ENCODE assay signal across 15 cellular contexts in the genomic region with DNA sequence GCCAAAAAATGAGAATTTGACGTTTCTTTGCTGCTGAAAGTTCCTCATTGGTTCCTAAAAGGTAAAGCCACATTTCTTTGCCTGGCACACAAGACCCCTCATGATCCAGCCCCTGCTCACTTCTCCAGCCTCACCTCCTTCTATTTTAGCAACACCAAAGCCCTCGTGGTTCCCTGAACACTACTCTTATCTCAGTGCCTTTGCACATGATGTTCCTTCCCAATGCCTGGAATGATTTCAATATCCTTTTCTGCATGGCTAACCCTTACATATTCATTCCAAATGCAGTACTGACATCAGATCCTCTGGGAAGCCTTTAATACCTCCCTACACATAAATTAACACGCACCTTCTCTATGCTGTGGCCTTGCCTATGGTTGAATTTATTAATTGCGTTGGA. TPM values are rescaled to one million over a fixed set of nuclear protein-coding genes. Genes with fewer than 3 reads are reported as not detected.
DNase-seq lines count a peak whose midpoint lies in the region; ATAC-seq and TF ChIP-seq lines count a peak whose summit lies in the region.
"Had no signal": no experiment of that assay in that cellular context is flagged by ENCODE, and none has a peak within 500 bp of the region (broad histone marks: within the 10 kb centered on the region; RNA-seq: fewer than 3 reads in every experiment).

No MANE protein-coding gene starts in this region.

- no peak overlapping the region for H3K9ac ChIP-seq in adipocyte (ENCODE audit: low read length)

- intact Hi-C loops in heart left ventricle (cut with DNase I), result loop anchor here in 1 of 10 donors (5.0 kb wide), 1 partner anchor 37 kb away; no protein-coding TSS in a partner anchor

- H3K36me3 Mint-ChIP-seq in activated T-cell treated with anti-CD3 and anti-CD28 coated beads, Interleukin-2, amount 50 U/mL, for 72 hours (ENCODE audit: insufficient read depth in 2 of 2), result no peaks in the 10 kb centered on the region

- H3K9me3 Mint-ChIP-seq in activated T-cell treated with anti-CD3 and anti-CD28 coated beads, Interleukin-2, amount 50 U/mL, for 72 hours, result peaks cover 0 to 2% of the 10 kb centered on the region in 2 donors

- H3K4me3 Mint-ChIP-seq in activated T-cell treated with anti-CD3 and anti-CD28 coated beads, Interleukin-2, amount 50 U/mL, for 72 hours, result no peak overlapping the region
- H3K4me3 Mint-ChIP-seq: CD8-positive, alpha-beta memory T cell had no signal

- WGBS in heart left ventricle, 4 donors, result 72 to 79% (median 76%) methylated on average over 4 of the region's 4 CpGs

- no peaks in the 10 kb centered on the region for H3K4me1 Mint-ChIP-seq in activated T-cell treated with anti-CD3 and anti-CD28 coated beads, Interleukin-2, amount 50 U/mL, for 72 hours (ENCODE audit: low read depth)
- H3K4me1 Mint-ChIP-seq: CD8-positive, alpha-beta memory T cell had no signal

- no peaks in the 10 kb centered on the region for H3K36me3 ChIP-seq in adipocyte (ENCODE audit: control insufficient read depth, insufficient read depth, low read length, severe bottlenecking)
- peaks cover 0 to 25% (median 0%) of the 10 kb centered on the region in 9 donors for H3K36me3 ChIP-seq in heart left ventricle
- H3K36me3 ChIP-seq in right atrium auricular region, result no peaks in the 10 kb centered on the region
- H3K36me3 ChIP-seq: BE2C had no signal

- TF ChIP-seq POLR2A in heart left ventricle (IDR thresholded peaks at IDR 0.05), result no peak

- DNase-seq in adipocyte (ENCODE audit: low read depth), result no peak
- peak in 1 of 5 donors; percentile 23 for DNase-seq in heart left ventricle
- DNase-seq in right atrium auricular region (ENCODE audit: low spot score), result no peak
- no peak for DNase-seq in cerebellar cortex (ENCODE audit: low spot score)
- no peak for DNase-seq in substantia nigra (lab: John Stamatoyannopoulos, UW)
- DNase-seq in activated T-cell treated with anti-CD3 and anti-CD28 coated beads, Interleukin-2, amount 50 U/mL, for 72 hours, result no peak
- DNase-seq: BE2C; Caco-2; CD8-positive, alpha-beta memory T cell; DMS53; GF-D8; HCEC 1CT had no signal

- H3K4me1 ChIP-seq in adipocyte (ENCODE audit: control insufficient read depth, insufficient read depth, low read length) (peaks cover 21% of the 10 kb centered on the region), heart left ventricle (peaks cover 0 to 18% (median 6%) of the 10 kb centered on the region in 12 donors), right atrium auricular region (peaks cover 0 to 15% of the 10 kb centered on the region in 2 donors)
- H3K4me1 ChIP-seq: BE2C, Caco-2 had no signal

- no peak overlapping the region for H3K27ac Mint-ChIP-seq in activated T-cell treated with anti-CD3 and anti-CD28 coated beads, Interleukin-2, amount 50 U/mL, for 72 hours
- H3K27ac Mint-ChIP-seq: CD8-positive, alpha-beta memory T cell had no signal

- no peaks in the 10 kb centered on the region for H3K27me3 ChIP-seq in adipocyte (replicated peaks; ENCODE audit: control insufficient read depth, insufficient read depth, low read length)
- no peaks in the 10 kb centered on the region for H3K27me3 ChIP-seq in heart left ventricle
- H3K27me3 ChIP-seq in right atrium auricular region, result no peaks in the 10 kb centered on the region
- H3K27me3 ChIP-seq: BE2C had no signal

- H3K9me3 ChIP-seq in adipocyte (ENCODE audit: control insufficient read depth, low read length), result no peaks in the 10 kb centered on the region
- no peaks in the 10 kb centered on the region for H3K9me3 ChIP-seq in heart left ventricle
- H3K9me3 ChIP-seq in right atrium auricular region, result no peaks in the 10 kb centered on the region
- H3K9me3 ChIP-seq: BE2C, Caco-2 had no signal

- ATAC-seq in heart left ventricle, result peak; percentile 84 to 91 (median 90)
- ATAC-seq in HG02852 (IDR thresholded peaks at IDR 0.05; ENCODE audit: unreplicated experiment), result no peak
- ATAC-seq in activated T-cell treated with anti-CD3 and anti-CD28 coated beads, Interleukin-2, amount 50 U/mL, for 72 hours (replicated peaks in 1 of 2), result no peak

- peaks cover 6% of the 10 kb centered on the region for H3K27me3 Mint-ChIP-seq in activated T-cell treated with anti-CD3 and anti-CD28 coated beads, Interleukin-2, amount 50 U/mL, for 72 hours (ENCODE audit: low read depth)

- H3K4me3 ChIP-seq in adipocyte (ENCODE audit: low read length) (peak overlapping the region; percentile 6), heart left ventricle (no peak overlapping the region), right atrium auricular region (no peak overlapping the region)
- H3K4me3 ChIP-seq: A549 had no signal

- H3K27ac ChIP-seq in heart left ventricle, result peak overlapping the region; percentile 19 to 72 (median 58)
- H3K27ac ChIP-seq in right atrium auricular region, result peak overlapping the region; percentile 36 to 55
- H3K27ac ChIP-seq in substantia nigra (ENCODE audit: low read depth, low read length, poor library complexity, severe bottlenecking), result no peak overlapping the region
- H3K27ac ChIP-seq: C4-2B had no signal

- TF ChIP-seq CTCF in heart left ventricle (IDR thresholded peaks at IDR 0.05) (no peak), right atrium auricular region (IDR thresholded peaks at IDR 0.05) (no peak)

RNA-seq across cellular contexts. Expression of a gene that starts 39.9 kb away (rescaled TPM):
- total RNA-seq in heart left ventricle (10 to 100 TPM in 1 of 9 donors, 1 to 10 TPM in 8; 2.6 to 18.7 (median 6.9) TPM), right atrium auricular region (1 to 10 TPM; 5.6 to 9.9 TPM)
- polyA plus RNA-seq in heart left ventricle, result 1 to 10 TPM; 3.0 to 4.9 TPM
- total RNA-seq in activated T-cell treated with anti-CD3 and anti-CD28 coated beads, Interleukin-2, amount 50 U/mL, for 72 hours, result under 1 TPM; 0.23 to 0.36 TPM
- total RNA-seq: Caco-2 had no signal
- polyA plus RNA-seq: CD8-positive, alpha-beta memory T cell had no signal

RNA-seq across cellular contexts. Expression of a gene that starts 44.4 kb away (rescaled TPM):
- total RNA-seq in heart left ventricle, result 10 to 100 TPM in 7 of 9 donors, 1 to 10 TPM in 2; 7.8 to 15.5 (median 13.1) TPM
- polyA plus RNA-seq in heart left ventricle, result 10 to 100 TPM in 1 of 2 donors, 1 to 10 TPM in 1; 7.4 to 13.3 TPM
- total RNA-seq in right atrium auricular region, result 10 to 100 TPM; 10.2 to 13.7 TPM
- total RNA-seq in activated T-cell treated with anti-CD3 and anti-CD28 coated beads, Interleukin-2, amount 50 U/mL, for 72 hours, result 10 to 100 TPM; 24.9 to 28.8 TPM

RNA-seq across cellular contexts. Expression of a gene that starts 54.2 kb away (rescaled TPM):
- 10 to 100 TPM in 4 of 9 donors, 1 to 10 TPM in 5; 7.1 to 14.0 (median 9.3) TPM for total RNA-seq in heart left ventricle
- polyA plus RNA-seq in heart left ventricle, result 1 to 10 TPM; 4.8 to 8.6 TPM
- total RNA-seq in right atrium auricular region, result 1 to 10 TPM; 6.4 to 8.1 TPM
- total RNA-seq in activated T-cell treated with anti-CD3 and anti-CD28 coated beads, Interleukin-2, amount 50 U/mL, for 72 hours, result 10 to 100 TPM; 11.0 TPM

Comparison
In these comparisons a context has a peak if more than half of its experiments do, and no peak if none do; other contexts are left out.
1. ATAC-seq: peak in heart left ventricle (4 of 4); none in HG02852 (single experiment) and activated T-cell treated with anti-CD3 and anti-CD28 coated beads, Interleukin-2, amount 50 U/mL, for 72 hours (0 of 2).